ENCODE assay signal across 8 cellular contexts in genomic region chr12:49231881-49232650, GRCh38.
DNase-seq lines count a peak whose midpoint lies in the region; ATAC-seq and TF ChIP-seq lines count a peak whose summit lies in the region.

No MANE protein-coding gene starts in this region.

- peak overlapping the region in 2 of 3 experiments; percentile 84 to 86 for H3K4me3 Mint-ChIP-seq in nephron

- H3K9me3 Mint-ChIP-seq in nephron = no peaks in the 10 kb centered on the region

- peaks cover 67% of the 10 kb centered on the region for H3K4me1 Mint-ChIP-seq in nephron

- H3K36me3 Mint-ChIP-seq in nephron (ENCODE audit: low read depth) = no peaks in the 10 kb centered on the region

- peak overlapping the region; percentile 96 to 99 (median 98) for H3K27ac Mint-ChIP-seq in nephron

- no peak for TF ChIP-seq CTCF in AG10803 (conservative IDR thresholded peaks at IDR 0.05; ENCODE audit: low read length)
- no peak for TF ChIP-seq CTCF in nephron (IDR thresholded peaks at IDR 0.05; ENCODE audit: unreplicated experiment in 3 of 3)

- no peak overlapping the region for H3K4me3 ChIP-seq in AG10803 (ENCODE audit: low read length)

- DNase-seq in AG10803 (ENCODE audit: low read depth) (peak; percentile 38), NCI-H187 (lab: John Stamatoyannopoulos, UW) (peak; percentile 86 to 89), caudate nucleus (lab: John Stamatoyannopoulos, UW) (peak in 14 of 61 donors; percentile 3 to 27 (median 11))
- no peak for DNase-seq in activated CD4-positive, alpha-beta T cell treated with anti-CD3 and anti-CD28 coated beads, Interleukin-2, amount 50 U/mL, for 48 hours
- DNase-seq in stimulated activated CD4-positive, alpha-beta T cell treated with anti-CD3 and anti-CD28 coated beads, Interleukin-12 subunit alpha, Interleukin-12 subunit beta, amount 100 ng/mL, for 4 hours = no peak

- ATAC-seq in GM21526 (IDR thresholded peaks at IDR 0.05; ENCODE audit: low FRiP score, unreplicated experiment) (no peak), HG03025 (IDR thresholded peaks at IDR 0.05; ENCODE audit: low FRiP score, unreplicated experiment) (no peak)

- peak overlapping the region; percentile 99 for H3K27ac ChIP-seq in caudate nucleus (ENCODE audit: low read depth, low read length)

- peaks cover 2% of the 10 kb centered on the region for H3K27me3 Mint-ChIP-seq in nephron (ENCODE audit: low read depth)

Comparison
In these comparisons a context has a peak if more than half of its experiments do, and no peak if none do; other contexts are left out.
1. DNase-seq: peak in AG10803 (single experiment) and NCI-H187 (2 of 2); none in activated CD4-positive, alpha-beta T cell treated with anti-CD3 and anti-CD28 coated beads, Interleukin-2, amount 50 U/mL, for 48 hours (0 of 2) and stimulated activated CD4-positive, alpha-beta T cell treated with anti-CD3 and anti-CD28 coated beads, Interleukin-12 subunit alpha, Interleukin-12 subunit beta, amount 100 ng/mL, for 4 hours (single experiment).